19 cellular contexts compared by ENCODE assay signal in the genomic region with DNA sequence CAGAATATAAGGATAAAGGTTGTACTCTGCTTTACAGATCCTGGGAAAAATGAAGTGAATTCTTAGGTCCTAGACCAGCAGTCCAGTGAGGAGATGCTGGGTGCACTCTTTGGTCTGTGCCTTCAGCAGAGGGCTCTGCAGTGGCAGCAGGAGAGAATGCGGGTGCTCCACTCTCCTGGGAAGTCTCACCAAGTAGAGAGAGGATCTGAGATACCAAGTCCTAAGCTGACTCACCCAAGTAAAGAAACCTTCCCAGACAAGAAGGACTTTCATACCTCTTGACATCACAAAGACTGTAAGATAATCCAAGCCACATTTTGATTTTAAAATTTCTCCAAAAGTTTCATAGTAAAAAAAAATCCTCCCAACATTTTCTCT.
DNase-seq lines count a peak whose midpoint lies in the region; ATAC-seq lines count a peak whose summit lies in the region.
"Had no signal": no experiment of that assay in that cellular context is flagged by ENCODE, and none has a peak within 500 bp of the region (broad histone marks: within the 10 kb centered on the region; RNA-seq: fewer than 3 reads in every experiment).

No MANE protein-coding gene starts in this region.

- H3K27me3 Mint-ChIP-seq in activated T-helper 17 cell treated with anti-CD3 and anti-CD28 coated beads, Interleukin-2, amount 50 U/mL, for 72 hours: no peaks in the 10 kb centered on the region
- H3K27me3 Mint-ChIP-seq: activated CD8-positive, alpha-beta memory T cell treated with anti-CD3 and anti-CD28 coated beads, Interleukin-2, amount 10 ng/mL, durations not matched to agents 7 days and 5 days; B cell; naive thymus-derived CD8-positive, alpha-beta T cell had no signal

- DNase-seq in AG08395 (ENCODE audit: low spot score) (peak; percentile 44), HK-2 (ENCODE audit: unreplicated experiment) (peak; percentile 12), iris pigment epithelial cell (ENCODE audit: low read depth) (peak; percentile 49), posterior cingulate gyrus (no peak), hippocampal formation (lab: John Stamatoyannopoulos, UW) (no peak), aorta (no peak), NCI-H1105 treated with DMSO at 0.1 percent for 48 hours (lab: John Stamatoyannopoulos, UW) (no peak)
- DNase-seq: activated CD8-positive, alpha-beta memory T cell treated with anti-CD3 and anti-CD28 coated beads, Interleukin-2, amount 10 ng/mL, durations not matched to agents 7 days and 5 days; activated gamma-delta T cell treated with Interleukin-2 at 50 U/mL for 16 hours; DMS 273 treated with DMSO at 0.1 percent for 48 hours; MV-4-11; naive thymus-derived CD8-positive, alpha-beta T cell; NCI-H748 treated with DMSO at 0.1 percent for 48 hours; Peyer's patch; stimulated activated CD4-positive, alpha-beta T cell treated with anti-CD3 and anti-CD28 coated beads, Interleukin-15, amount 100 ng/mL, for 24 hours had no signal

- peaks cover 91% of the 10 kb centered on the region for H3K36me3 Mint-ChIP-seq in activated T-helper 17 cell treated with anti-CD3 and anti-CD28 coated beads, Interleukin-2, amount 50 U/mL, for 72 hours (ENCODE audit: low read depth)

- WGBS in aorta, 2 donors: 75 to 91% methylated on average over 1 of the region's 1 CpG

- no peak overlapping the region for H3K4me3 ChIP-seq in aorta (ENCODE audit: low read length in 2 of 2)
- H3K4me3 ChIP-seq: breast epithelium, Peyer's patch had no signal

- peaks cover 10 to 12% of the 10 kb centered on the region in 2 donors for H3K36me3 ChIP-seq in aorta (ENCODE audit: control insufficient read depth in 1 of 2, insufficient read depth in 2 of 2, low read length in 1 of 2)
- H3K36me3 ChIP-seq: breast epithelium had no signal

- peak overlapping the region; percentile 54 for H3K27ac Mint-ChIP-seq in activated T-helper 17 cell treated with anti-CD3 and anti-CD28 coated beads, Interleukin-2, amount 50 U/mL, for 72 hours
- H3K27ac Mint-ChIP-seq: activated CD8-positive, alpha-beta memory T cell treated with anti-CD3 and anti-CD28 coated beads, Interleukin-2, amount 10 ng/mL, durations not matched to agents 7 days and 5 days; B cell; WTC11 had no signal

- no peaks in the 10 kb centered on the region for H3K9me3 ChIP-seq in aorta (ENCODE audit: control insufficient read depth, low read length)
- H3K9me3 ChIP-seq: breast epithelium, Peyer's patch had no signal

- peak overlapping the region in 1 of 2 donors; percentile 74 for H3K27ac ChIP-seq in aorta (ENCODE audit: low read depth in 1 of 2, low read length in 2 of 2)
- H3K27ac ChIP-seq: breast epithelium, Peyer's patch had no signal

- no peak overlapping the region for H3K4me3 Mint-ChIP-seq in activated T-helper 17 cell treated with anti-CD3 and anti-CD28 coated beads, Interleukin-2, amount 50 U/mL, for 72 hours
- H3K4me3 Mint-ChIP-seq: activated CD8-positive, alpha-beta memory T cell treated with anti-CD3 and anti-CD28 coated beads, Interleukin-2, amount 10 ng/mL, durations not matched to agents 7 days and 5 days; B cell; naive thymus-derived CD8-positive, alpha-beta T cell; WTC11 had no signal

- no peaks in the 10 kb centered on the region for H3K9me3 Mint-ChIP-seq in activated T-helper 17 cell treated with anti-CD3 and anti-CD28 coated beads, Interleukin-2, amount 50 U/mL, for 72 hours
- H3K9me3 Mint-ChIP-seq: naive thymus-derived CD8-positive, alpha-beta T cell; WTC11 had no signal

- peaks cover 14% of the 10 kb centered on the region for H3K4me1 Mint-ChIP-seq in activated T-helper 17 cell treated with anti-CD3 and anti-CD28 coated beads, Interleukin-2, amount 50 U/mL, for 72 hours

- intact Hi-C loops in posterior cingulate gyrus (cut with DNase I): no loop called here
- intact Hi-C loops in aorta (cut with DNase I): loop anchor here (10.0 kb wide), 2 partner anchors 131 to 211 kb away; a partner anchor contains a TSS

- no peaks in the 10 kb centered on the region for H3K4me1 ChIP-seq in aorta (ENCODE audit: control insufficient read depth in 1 of 2, insufficient read depth in 2 of 2, low read length in 2 of 2)
- H3K4me1 ChIP-seq: breast epithelium, Peyer's patch had no signal

- no peaks in the 10 kb centered on the region for H3K27me3 ChIP-seq in aorta (ENCODE audit: control insufficient read depth in 1 of 2, insufficient read depth in 2 of 2, low read length in 1 of 2)
- H3K27me3 ChIP-seq: breast epithelium, Peyer's patch had no signal

- ATAC-seq in activated T-helper 17 cell treated with anti-CD3 and anti-CD28 coated beads, Interleukin-2, amount 50 U/mL, for 72 hours (replicated peaks): no peak
- no peak for ATAC-seq in aorta (ENCODE audit: low FRiP score)
- ATAC-seq: activated CD8-positive, alpha-beta memory T cell treated with anti-CD3 and anti-CD28 coated beads, Interleukin-2, amount 10 ng/mL, durations not matched to agents 7 days and 5 days; naive thymus-derived CD8-positive, alpha-beta T cell; WTC11 had no signal

Comparison
In these comparisons a context has a peak if more than half of its experiments do, and no peak if none do; other contexts are left out.
1. DNase-seq: peak in AG08395 (single experiment), HK-2 (single experiment) and iris pigment epithelial cell (single experiment); none in posterior cingulate gyrus (0 of 10), hippocampal formation (0 of 2), aorta (0 of 2) and NCI-H1105 treated with DMSO at 0.1 percent for 48 hours (single experiment).